8 cellular contexts compared by ENCODE assay signal in the genomic region with DNA sequence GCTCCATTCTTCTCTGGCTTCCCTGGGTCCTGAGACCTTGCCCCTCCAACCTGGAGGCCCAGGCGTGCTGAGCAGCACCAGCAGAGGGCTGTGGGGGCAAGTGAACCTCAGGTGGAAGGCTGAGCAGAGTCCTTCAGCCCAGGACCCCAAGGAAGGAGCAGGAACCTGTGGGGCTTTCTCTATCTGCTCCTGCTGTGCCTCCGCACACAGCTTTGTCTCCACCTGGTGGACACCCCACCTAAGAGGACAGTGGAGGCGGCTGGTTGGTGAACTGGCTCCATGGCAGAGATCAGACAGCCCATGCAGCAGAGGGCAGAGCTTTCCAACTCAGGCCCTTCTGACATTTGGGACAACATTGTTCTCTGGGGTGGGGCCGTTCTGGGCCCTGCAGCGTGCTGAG. TPM values are rescaled to one million over a fixed set of nuclear protein-coding genes. Genes with fewer than 3 reads are reported as not detected.
DNase-seq lines count a peak whose midpoint lies in the region; ATAC-seq and TF ChIP-seq lines count a peak whose summit lies in the region.

No MANE protein-coding gene starts in this region.

- ATAC-seq in HG03457 (IDR thresholded peaks at IDR 0.05; ENCODE audit: unreplicated experiment) (no peak), HG03442 (IDR thresholded peaks at IDR 0.05; ENCODE audit: unreplicated experiment) (no peak), Right ventricle myocardium superior (ENCODE audit: poor library complexity) (no peak)

- DNase-seq in COR-L47 (lab: John Stamatoyannopoulos, UW), result peak; percentile 23
- peak; percentile 89 for DNase-seq in HuH-7.5 (ENCODE audit: low spot score)
- peak; percentile 64 for DNase-seq in activated CD4-positive, alpha-beta T cell treated with anti-CD3 and anti-CD28 coated beads for 48 hours
- DNase-seq in foreskin fibroblast, result peak in 1 of 2 donors; percentile 30
- DNase-seq in stimulated activated CD8-positive, alpha-beta memory T cell treated with anti-CD3 and anti-CD28 coated beads, Interleukin-12 subunit alpha, Interleukin-12 subunit beta, amount 100 ng/mL, for 4 hours (ENCODE audit: low read depth), result peak; percentile 34
- no peak for DNase-seq in Right ventricle myocardium superior

- intact Hi-C loops in Right ventricle myocardium superior (cut with DNase I), result no loop called here

- TF ChIP-seq CTCF in foreskin fibroblast (IDR thresholded peaks at IDR 0.05; ENCODE audit: low read depth, low read length), result peak; percentile 5

- H3K4me3 ChIP-seq in foreskin fibroblast (ENCODE audit: low read depth in 1 of 2, low read length in 2 of 2), result no peak overlapping the region

RNA-seq across cellular contexts. Expression of gene ZFR2, which starts 19.7 kb away (rescaled TPM):
- not detected for total RNA-seq in Right ventricle myocardium superior

RNA-seq across cellular contexts. Expression of gene ATCAY, which starts 31.4 kb away (rescaled TPM):
- total RNA-seq in Right ventricle myocardium superior, result not detected
